16 cellular contexts compared by ENCODE assay signal in the genomic region with DNA sequence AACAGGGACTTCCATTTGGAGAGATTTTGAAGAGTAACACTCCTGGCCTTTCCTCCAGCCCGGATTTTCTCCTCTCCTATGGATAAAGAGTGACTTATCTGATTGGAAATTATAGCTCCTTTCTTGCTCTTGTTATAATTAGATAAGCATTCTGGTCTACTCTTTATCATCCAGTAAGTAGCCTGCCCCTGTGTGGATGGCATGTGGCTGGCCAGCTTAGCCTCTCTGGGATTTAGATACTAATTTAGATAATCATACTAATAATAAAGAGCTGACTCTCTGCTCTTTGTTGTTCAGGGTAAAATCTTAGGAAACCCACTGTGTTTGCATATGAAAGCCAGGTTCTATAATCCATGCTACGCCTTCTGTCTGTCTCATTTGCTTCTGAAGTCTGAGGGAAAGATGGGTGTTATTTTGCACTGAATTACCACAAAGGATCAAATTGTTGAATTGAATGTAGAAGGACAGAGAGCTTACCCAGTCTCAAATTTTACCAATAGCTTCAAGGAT.
"Had no signal": no experiment of that assay in that cellular context is flagged by ENCODE, and none has a peak within 500 bp of the region (broad histone marks: within the 10 kb centered on the region; RNA-seq: fewer than 3 reads in every experiment).

No MANE protein-coding gene starts in this region.

- FAIRE-seq: frontal cortex, pancreas had no signal

- H3K27ac ChIP-seq: breast epithelium, heart left ventricle, left lung, pancreas, stomach, thoracic aorta had no signal

- H3K4me1 ChIP-seq: breast epithelium, heart left ventricle, left lung, pancreas, stomach had no signal

- H3K27me3 ChIP-seq: breast epithelium, heart left ventricle, left lung, pancreas, stomach had no signal

- DNase-seq: activated CD4-positive, alpha-beta T cell treated with anti-CD3 and anti-CD28 coated beads, Interleukin-2, amount 50 U/mL, for 48 hours; activated CD4-positive, CD25-positive, alpha-beta regulatory T cell treated with anti-CD3 and anti-CD28 coated beads, Interleukin-2, amount 50 U/mL, for 72 hours; activated gamma-delta T cell treated with Interleukin-2 at 50 U/mL for 16 hours; activated naive CD8-positive, alpha-beta T cell treated with anti-CD3 and anti-CD28 coated beads for 36 hours; activated T-cell treated with anti-CD3 and anti-CD28 coated beads, Interleukin-2, amount 50 U/mL, for 72 hours; anterior cingulate cortex; heart left ventricle; islet precursor cell; left lung; pancreas; stimulated activated CD4-positive, alpha-beta T cell treated with anti-CD3 and anti-CD28 coated beads, Interleukin-4, amount 100 ng/mL, for 4 hours; stomach; T-helper 17 cell had no signal

- H3K36me3 ChIP-seq: breast epithelium, heart left ventricle, left lung, pancreas, stomach, thoracic aorta had no signal

- ATAC-seq: activated T-cell treated with anti-CD3 and anti-CD28 coated beads, Interleukin-2, amount 50 U/mL, for 72 hours; heart left ventricle; left lung; pancreas; T-helper 17 cell had no signal

- H3K4me3 ChIP-seq: breast epithelium, heart left ventricle, left lung, pancreas, stomach, thoracic aorta had no signal

- H3K9me3 ChIP-seq: breast epithelium, pancreas, thoracic aorta had no signal
